In the genomic region with DNA sequence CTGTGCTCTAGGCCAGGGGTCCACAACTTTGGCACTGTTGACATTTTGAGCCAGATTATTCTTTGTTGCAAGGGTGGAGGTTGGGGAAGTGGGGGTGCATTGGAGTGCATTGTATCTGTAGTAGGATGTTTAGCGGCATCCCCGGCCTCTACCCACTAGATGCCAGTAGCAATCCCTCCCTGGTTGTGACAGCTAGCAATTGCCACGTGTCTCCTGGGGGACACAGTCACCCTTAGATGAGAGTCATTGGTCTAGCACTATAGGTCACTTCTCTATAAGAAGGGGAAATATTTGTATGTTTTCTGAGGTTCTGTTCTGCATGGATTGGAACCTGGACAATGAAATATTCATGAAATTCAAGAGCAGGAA, we compare ENCODE assay signal across 16 cellular contexts. TPM values are rescaled to one million over a fixed set of nuclear protein-coding genes. Genes with fewer than 3 reads are reported as not detected.
DNase-seq lines count a peak whose midpoint lies in the region; ATAC-seq and TF ChIP-seq lines count a peak whose summit lies in the region.
"Had no signal": no experiment of that assay in that cellular context is flagged by ENCODE, and none has a peak within 500 bp of the region (broad histone marks: within the 10 kb centered on the region; RNA-seq: fewer than 3 reads in every experiment).

No MANE protein-coding gene starts in this region.

- no peak for TF ChIP-seq POLR2A in adrenal gland (IDR thresholded peaks at IDR 0.05)
- no peak for TF ChIP-seq POLR2A in gastrocnemius medialis (IDR thresholded peaks at IDR 0.05)

- 49 to 60% methylated on average over 3 of the region's 3 CpGs for WGBS in GM23248 (ENCODE audit: low coverage in 1 of 2, low lambda C conversion rate in 2 of 2, missing lambda C conversion rate in 2 of 2), 2 experiments
- WGBS in adrenal gland, 4 donors = 50 to 69% (median 55%) methylated on average over 3 of the region's 3 CpGs

- no peak overlapping the region for H3K9ac ChIP-seq in GM23248

- no peaks in the 10 kb centered on the region for H3F3A ChIP-seq in GM23248 (ENCODE audit: insufficient read depth)

- H3K9me2 ChIP-seq in GM23248 (ENCODE audit: insufficient read depth) = no peaks in the 10 kb centered on the region

- H3K4me1 ChIP-seq in GM23248 (ENCODE audit: insufficient read depth) = no peaks in the 10 kb centered on the region
- peaks cover 36 to 56% of the 10 kb centered on the region in 2 donors for H3K4me1 ChIP-seq in adrenal gland (replicated peaks in 1 of 2)
- H3K4me1 ChIP-seq in right atrium auricular region = peaks cover 0 to 33% of the 10 kb centered on the region in 2 donors
- peaks cover 66 to 73% of the 10 kb centered on the region in 2 donors for H3K4me1 ChIP-seq in gastrocnemius medialis
- H3K4me1 ChIP-seq: colonic mucosa had no signal

- H2AFZ ChIP-seq in GM23248 = no peak overlapping the region

- DNase-seq in GM23248 (peak; percentile 4), adrenal gland (no peak), right atrium auricular region (ENCODE audit: low spot score) (no peak), gastrocnemius medialis (peak; percentile 37 to 65), GM19240 (ENCODE audit: insufficient read length, low spot score) (no peak), iPS-NIHi7 (ENCODE audit: extremely low spot score) (no peak)
- DNase-seq: activated CD4-positive, alpha-beta T cell treated with anti-CD3 and anti-CD28 coated beads for 36 hours; activated T-cell treated with anti-CD3 and anti-CD28 coated beads, Interleukin-2, amount 50 U/mL, for 1 hour; colonic mucosa; natural killer cell; NCI-H2029; RPMI8226; T-helper 17 cell had no signal

- H3K4me3 ChIP-seq in GM23248 (no peak overlapping the region), adrenal gland (no peak overlapping the region), right atrium auricular region (no peak overlapping the region), gastrocnemius medialis (peak overlapping the region; percentile 14 to 39 (median 16))
- H3K4me3 ChIP-seq: colonic mucosa, smooth muscle cell had no signal

- peak; percentile 69 to 73 for ATAC-seq in gastrocnemius medialis
- ATAC-seq in GM18511 (IDR thresholded peaks at IDR 0.05; ENCODE audit: unreplicated experiment) = no peak
- ATAC-seq in HG02981 (IDR thresholded peaks at IDR 0.05; ENCODE audit: unreplicated experiment) = no peak
- ATAC-seq: activated CD4-positive, alpha-beta T cell treated with anti-CD3 and anti-CD28 coated beads for 36 hours; natural killer cell; T-helper 17 cell had no signal

- intact Hi-C loops in adrenal gland (cut with DNase I) (no loop called here), gastrocnemius medialis (cut with DNase I; ENCODE audit: low total_unique reads) (loop anchor here (5.0 to 10.0 kb wide), 4 partner anchors 79 to 286 kb away; no protein-coding TSS in a partner anchor)

- H3K27me3 ChIP-seq in GM23248 (replicated peaks; ENCODE audit: insufficient read depth) = no peaks in the 10 kb centered on the region
- no peaks in the 10 kb centered on the region for H3K27me3 ChIP-seq in adrenal gland
- H3K27me3 ChIP-seq in right atrium auricular region = no peaks in the 10 kb centered on the region
- H3K27me3 ChIP-seq in gastrocnemius medialis = no peaks in the 10 kb centered on the region
- H3K27me3 ChIP-seq: colonic mucosa had no signal

- H3K79me2 ChIP-seq in GM23248 (ENCODE audit: insufficient read depth) = no peaks in the 10 kb centered on the region

- no peaks in the 10 kb centered on the region for H4K20me1 ChIP-seq in GM23248 (ENCODE audit: insufficient read depth)

- no peak overlapping the region for H3K27ac ChIP-seq in GM23248
- peak overlapping the region in 3 of 5 donors; percentile 66 to 84 (median 79) for H3K27ac ChIP-seq in adrenal gland
- H3K27ac ChIP-seq in right atrium auricular region = peak overlapping the region; percentile 50 to 70
- H3K27ac ChIP-seq in gastrocnemius medialis = peak overlapping the region; percentile 85 to 92 (median 88)

- no peaks in the 10 kb centered on the region for H3K36me3 ChIP-seq in GM23248 (ENCODE audit: low read depth)
- no peaks in the 10 kb centered on the region for H3K36me3 ChIP-seq in adrenal gland (replicated peaks in 1 of 2)
- H3K36me3 ChIP-seq in right atrium auricular region = no peaks in the 10 kb centered on the region
- no peaks in the 10 kb centered on the region for H3K36me3 ChIP-seq in gastrocnemius medialis
- H3K36me3 ChIP-seq: colonic mucosa had no signal

- TF ChIP-seq CTCF in adrenal gland (IDR thresholded peaks at IDR 0.05) (no peak), right atrium auricular region (IDR thresholded peaks at IDR 0.05) (peak in 1 of 2 donors; percentile 39), gastrocnemius medialis (IDR thresholded peaks at IDR 0.05 in 4 of 5, conservative IDR thresholded peaks at IDR 0.05 in 1 of 5) (peak in 1 of 5 experiments; percentile 23)

- in situ Hi-C loops in GM23248 (cut with MboI) = no loop called here
- in situ Hi-C loops in gastrocnemius medialis (cut with MboI; ENCODE audit: low sequenced_read_pairs in 4 of 4) = no loop called here

- H3K9me3 ChIP-seq in GM23248 (ENCODE audit: low read depth) (no peaks in the 10 kb centered on the region), adrenal gland (replicated peaks in 1 of 3) (no peaks in the 10 kb centered on the region), right atrium auricular region (no peaks in the 10 kb centered on the region), gastrocnemius medialis (no peaks in the 10 kb centered on the region)
- H3K9me3 ChIP-seq: colonic mucosa had no signal

- no peak overlapping the region for H3K4me2 ChIP-seq in GM23248 (ENCODE audit: unreplicated experiment)
- H3K4me2 ChIP-seq: smooth muscle cell had no signal

RNA-seq across cellular contexts. Expression of gene MSI2, which starts 32.4 kb away (rescaled TPM):
- total RNA-seq in GM23248 (2014; rRNA removed; shearing (Covaris generic)) = 17.9 and 18.2 TPM in 2 replicates
- polyA plus RNA-seq in GM23248 (2016; fragmentation: Nextera tagmentation; extraction: Ambion mirVana) (4.3 and 5.1 TPM in 2 replicates), adrenal gland (100 to 1,000 TPM in 1 of 3 donors, 10 to 100 TPM in 2; 32.6 to 360 (median 36.7) TPM)
- total RNA-seq in adrenal gland (100 to 1,000 TPM in 6 of 8 donors, 10 to 100 TPM in 2; 62.6 to 411 (median 170) TPM), right atrium auricular region (10 to 100 TPM; 30.1 to 41.1 TPM), gastrocnemius medialis (10 to 100 TPM; 33.1 to 66.2 (median 48.5) TPM)

Comparison
In these comparisons a context has a peak if more than half of its experiments do, and no peak if none do; other contexts are left out.
1. DNase-seq: peak in GM23248 (single experiment) and gastrocnemius medialis (2 of 2); none in adrenal gland (0 of 7), right atrium auricular region (single experiment), GM19240 (single experiment) and iPS-NIHi7 (single experiment).
2. H3K4me3 ChIP-seq: peak in gastrocnemius medialis (4 of 4); none in GM23248 (single experiment), adrenal gland (0 of 4) and right atrium auricular region (0 of 2).
3. ATAC-seq: peak in gastrocnemius medialis (2 of 2); none in GM18511 (single experiment) and HG02981 (single experiment).